25 cellular contexts compared by ENCODE assay signal in the genomic region with DNA sequence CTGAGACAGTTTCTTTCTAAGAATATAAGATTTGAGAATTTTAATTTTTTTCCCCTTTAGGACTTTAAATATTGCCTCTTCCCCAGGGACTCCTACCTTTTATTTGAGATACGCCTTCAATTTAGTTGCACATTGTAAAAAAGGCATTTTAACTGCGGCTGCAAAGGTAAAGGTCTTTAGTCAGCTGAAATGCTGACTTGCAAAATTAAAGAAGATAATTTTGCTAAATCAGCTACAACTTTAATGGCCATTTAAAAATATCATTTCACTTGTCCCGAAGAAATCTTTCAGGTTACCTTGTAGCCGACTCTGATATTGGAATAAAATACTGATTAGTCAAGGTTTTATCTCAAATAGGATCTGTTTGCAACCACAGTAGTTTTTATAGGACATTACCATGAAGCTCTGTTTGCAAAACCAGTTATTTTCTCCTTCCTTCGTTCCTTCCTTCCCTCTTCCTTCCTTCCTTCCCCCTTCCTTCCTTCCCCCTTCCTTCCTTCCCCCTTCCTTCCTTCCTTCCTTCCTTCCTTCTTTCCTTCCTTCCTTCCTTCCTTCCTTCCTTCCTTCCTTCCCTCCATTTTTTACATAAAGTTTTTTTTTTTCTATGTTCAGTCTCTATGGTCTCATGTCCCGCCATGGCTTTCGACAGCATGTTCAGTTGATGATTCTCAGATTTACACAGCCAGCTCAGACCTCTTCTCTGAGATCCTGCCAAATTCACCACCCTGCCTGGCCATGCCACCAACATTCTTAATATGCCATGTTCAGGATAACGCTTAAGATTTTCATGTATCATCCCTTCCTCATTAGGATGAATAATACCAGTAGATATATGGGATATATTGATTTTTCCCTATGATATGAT.
"Had no signal": no experiment of that assay in that cellular context is flagged by ENCODE, and none has a peak within 500 bp of the region (broad histone marks: within the 10 kb centered on the region; RNA-seq: fewer than 3 reads in every experiment).

No MANE protein-coding gene starts in this region.

- H3K4me1 ChIP-seq: SJSA1 had no signal

- H3K36me3 ChIP-seq: MG63, SJSA1 had no signal

- H3K4me1 Mint-ChIP-seq: T-cell had no signal

- ATAC-seq: T-cell had no signal

- H3K4me2 ChIP-seq: SK-N-SH had no signal

- H3K36me3 Mint-ChIP-seq: T-cell had no signal

- FAIRE-seq: RCC 7860 had no signal

- H3K27ac Mint-ChIP-seq: T-cell had no signal

- DNase-seq: Karpas-422, KG1, MG63, NCI-H1092, NCI-H1105 treated with DMSO at 0.1 percent for 48 hours, NCI-H1417 treated with DMSO at 0.1 percent for 48 hours, NCI-H146, NCI-H1694 treated with DMSO at 0.1 percent for 48 hours, NCI-H1930, NCI-H2081, NCI-H2107, NCI-H2227 treated with DMSO at 0.1 percent for 48 hours, NCI-H446, NCI-H510A, NCI-H524 treated with DMSO at 0.1 percent for 48 hours, NCI-H69, NCI-H774, Right ventricle myocardium superior, RPMI8226, SIG-M5, SK-N-SH, SW 1271, T-cell had no signal

- H3K27ac ChIP-seq: SJSA1 had no signal

- H3K9ac ChIP-seq: SK-N-SH had no signal

- H3K9me3 ChIP-seq: MG63, SJSA1, SK-N-SH had no signal

- H3K27me3 ChIP-seq: MG63, SJSA1 had no signal

- H3K27me3 Mint-ChIP-seq: T-cell had no signal

- H3K4me3 ChIP-seq: MG63, SJSA1 had no signal

- H3K4me3 Mint-ChIP-seq: T-cell had no signal
